5 cellular contexts compared by ENCODE assay signal in the genomic region with DNA sequence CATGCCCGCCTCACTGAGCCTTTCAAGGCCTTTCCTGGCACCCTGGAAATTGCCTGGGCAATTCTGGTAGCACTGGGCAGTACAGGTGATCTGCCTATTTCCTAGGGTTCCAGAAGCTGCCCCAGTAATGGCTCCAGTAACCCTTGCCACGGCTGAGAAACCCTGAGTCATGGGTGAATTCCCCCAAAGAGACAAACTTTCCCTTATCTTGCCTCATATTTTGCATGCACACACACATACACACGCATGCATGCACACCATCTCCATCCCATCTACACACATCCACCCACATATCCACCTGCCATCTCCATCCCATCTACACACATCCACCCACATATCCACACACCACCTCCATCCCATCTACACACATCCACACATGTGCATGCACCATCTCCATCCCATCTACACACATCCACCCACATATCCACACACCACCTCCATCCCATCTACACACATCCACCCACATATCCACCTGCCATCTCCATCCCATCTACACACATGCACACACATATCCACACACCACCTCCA. TPM values are rescaled to one million over a fixed set of nuclear protein-coding genes. Genes with fewer than 3 reads are reported as not detected.
"Had no signal": no experiment of that assay in that cellular context is flagged by ENCODE, and none has a peak within 500 bp of the region (broad histone marks: within the 10 kb centered on the region; RNA-seq: fewer than 3 reads in every experiment).

No MANE protein-coding gene starts in this region.

RNA-seq across cellular contexts. Expression of a gene that starts 21.2 kb away (rescaled TPM):
- total RNA-seq: NCI-H460, PC-9, Peyer's patch, Right ventricle myocardium inferior, RPMI7951 had no signal
